ENCODE assay signal across 14 cellular contexts in the genomic region with DNA sequence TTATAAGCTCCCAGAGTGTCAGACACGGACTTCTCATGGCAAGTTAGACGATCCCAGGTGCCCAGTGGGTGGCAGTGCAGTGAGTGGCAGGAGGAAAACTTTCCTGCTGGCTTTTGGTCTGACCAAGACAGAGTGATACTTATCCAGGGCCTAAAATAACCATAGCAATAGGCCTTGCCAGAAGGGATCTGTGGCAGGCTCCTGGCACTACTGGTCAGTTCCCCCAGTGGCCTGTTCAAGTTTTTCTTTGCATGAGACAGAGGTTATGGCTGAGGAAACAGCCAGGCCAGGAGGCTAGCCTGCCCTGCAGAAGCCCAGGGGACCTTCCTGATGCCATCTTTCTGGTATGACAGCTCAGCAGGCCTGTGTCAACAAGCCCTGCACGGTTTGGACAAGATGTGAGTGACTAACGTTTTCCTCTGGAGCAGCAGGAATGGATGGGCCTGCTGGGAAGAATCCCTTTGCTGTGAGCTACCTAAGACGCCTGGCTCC. TPM values are rescaled to one million over a fixed set of nuclear protein-coding genes. Genes with fewer than 3 reads are reported as not detected.
DNase-seq lines count a peak whose midpoint lies in the region; ATAC-seq and TF ChIP-seq lines count a peak whose summit lies in the region.
"Had no signal": no experiment of that assay in that cellular context is flagged by ENCODE, and none has a peak within 500 bp of the region (broad histone marks: within the 10 kb centered on the region; RNA-seq: fewer than 3 reads in every experiment).

No MANE protein-coding gene starts in this region.

- peak overlapping the region; percentile 36 for H3K27ac ChIP-seq in mesodermal cell (ENCODE audit: low read depth, low read length, severe bottlenecking)
- H3K27ac ChIP-seq: heart right ventricle had no signal

- H3K36me3 ChIP-seq in MG63, result no peaks in the 10 kb centered on the region
- H3K36me3 ChIP-seq in mesodermal cell (ENCODE audit: control insufficient read depth, insufficient read depth, low read length), result peaks cover 8% of the 10 kb centered on the region

- peak overlapping the region; percentile 65 for H3K27ac Mint-ChIP-seq in MCF 10A (ENCODE audit: low read depth, unreplicated experiment)
- H3K27ac Mint-ChIP-seq: activated B cell treated with CpG ODN at 0.5 μM for 24 hours; activated naive CD8-positive, alpha-beta T cell treated with anti-CD3 and anti-CD28 coated beads, Interleukin-2, amount 10 ng/mL, durations not matched to agents 7 days and 5 days; stimulated activated effector memory CD8-positive, alpha-beta T cell treated with anti-CD3 and anti-CD28 coated beads, Interleukin-12 subunit alpha, Interleukin-12 subunit beta, amount 100 ng/mL, for 72 hours had no signal

- ATAC-seq in HG02610 (IDR thresholded peaks at IDR 0.05; ENCODE audit: unreplicated experiment) (no peak), GM21390 (IDR thresholded peaks at IDR 0.05; ENCODE audit: unreplicated experiment) (no peak)
- ATAC-seq: stimulated activated effector memory CD8-positive, alpha-beta T cell treated with anti-CD3 and anti-CD28 coated beads, Interleukin-12 subunit alpha, Interleukin-12 subunit beta, amount 100 ng/mL, for 72 hours had no signal

- peak; percentile 78 for DNase-seq in AG10803 (ENCODE audit: low read depth)
- peak; percentile 93 for DNase-seq in MG63
- peak; percentile 79 for DNase-seq in MCF 10A (ENCODE audit: unreplicated experiment)
- no peak for DNase-seq in NCI-H2107 treated with DMSO at 0.1 percent for 48 hours (lab: John Stamatoyannopoulos, UW; ENCODE audit: unreplicated experiment)
- DNase-seq in NCI-H446 (lab: John Stamatoyannopoulos, UW), result no peak
- DNase-seq: activated B cell treated with CpG ODN at 0.5 μM for 24 hours; activated naive CD8-positive, alpha-beta T cell treated with anti-CD3 and anti-CD28 coated beads, Interleukin-2, amount 10 ng/mL, durations not matched to agents 7 days and 5 days; DND-41; heart right ventricle; nucleus accumbens had no signal

- no peaks in the 10 kb centered on the region for H3K9me3 Mint-ChIP-seq in MCF 10A (ENCODE audit: unreplicated experiment)
- H3K9me3 Mint-ChIP-seq: activated B cell treated with CpG ODN at 0.5 μM for 24 hours; activated naive CD8-positive, alpha-beta T cell treated with anti-CD3 and anti-CD28 coated beads, Interleukin-2, amount 10 ng/mL, durations not matched to agents 7 days and 5 days; stimulated activated effector memory CD8-positive, alpha-beta T cell treated with anti-CD3 and anti-CD28 coated beads, Interleukin-12 subunit alpha, Interleukin-12 subunit beta, amount 100 ng/mL, for 72 hours had no signal

- CTCF ChIA-PET in MCF 10A (lab: Yijun Ruan, JAX), result interaction anchor here (0.7 to 7.6 kb wide), 16 partner anchors 9 to 473 kb away, joined by 3 to 151 read pairs (median 10); no protein-coding TSS in a partner anchor

- H3K9me3 ChIP-seq in MG63 (no peaks in the 10 kb centered on the region), mesodermal cell (ENCODE audit: control insufficient read depth, low read length) (no peaks in the 10 kb centered on the region)
- H3K9me3 ChIP-seq: heart right ventricle had no signal

- H3K4me3 ChIP-seq in AG10803 (ENCODE audit: low read length) (no peak overlapping the region), MG63 (no peak overlapping the region), mesodermal cell (ENCODE audit: extremely low read depth, insufficient read depth, low read length, poor library complexity, severe bottlenecking) (no peak overlapping the region)
- H3K4me3 ChIP-seq: heart right ventricle had no signal

- no peaks in the 10 kb centered on the region for H3K27me3 Mint-ChIP-seq in MCF 10A (ENCODE audit: insufficient read depth, unreplicated experiment)
- H3K27me3 Mint-ChIP-seq: activated B cell treated with CpG ODN at 0.5 μM for 24 hours; activated naive CD8-positive, alpha-beta T cell treated with anti-CD3 and anti-CD28 coated beads, Interleukin-2, amount 10 ng/mL, durations not matched to agents 7 days and 5 days had no signal

- no peak; the same call in 1 of the 2 replicates for TF ChIP-seq CTCF in AG10803 (conservative IDR thresholded peaks at IDR 0.05; ENCODE audit: low read length)
- no peak for TF ChIP-seq CTCF in MCF 10A (IDR thresholded peaks at IDR 0.05; ENCODE audit: unreplicated experiment)

- H3K36me3 Mint-ChIP-seq in MCF 10A (ENCODE audit: insufficient read depth, unreplicated experiment), result no peaks in the 10 kb centered on the region
- H3K36me3 Mint-ChIP-seq: stimulated activated effector memory CD8-positive, alpha-beta T cell treated with anti-CD3 and anti-CD28 coated beads, Interleukin-12 subunit alpha, Interleukin-12 subunit beta, amount 100 ng/mL, for 72 hours had no signal

- peaks cover 14% of the 10 kb centered on the region for H3K4me1 ChIP-seq in mesodermal cell (ENCODE audit: control insufficient read depth, insufficient read depth, low read length, poor library complexity, severe bottlenecking)

- H3K4me1 Mint-ChIP-seq in MCF 10A (ENCODE audit: insufficient read depth, unreplicated experiment), result peaks cover 32% of the 10 kb centered on the region
- H3K4me1 Mint-ChIP-seq: activated B cell treated with CpG ODN at 0.5 μM for 24 hours had no signal

- H3K4me3 Mint-ChIP-seq in MCF 10A (ENCODE audit: unreplicated experiment), result no peak overlapping the region
- H3K4me3 Mint-ChIP-seq: activated B cell treated with CpG ODN at 0.5 μM for 24 hours; activated naive CD8-positive, alpha-beta T cell treated with anti-CD3 and anti-CD28 coated beads, Interleukin-2, amount 10 ng/mL, durations not matched to agents 7 days and 5 days; stimulated activated effector memory CD8-positive, alpha-beta T cell treated with anti-CD3 and anti-CD28 coated beads, Interleukin-12 subunit alpha, Interleukin-12 subunit beta, amount 100 ng/mL, for 72 hours had no signal

- H3K27me3 ChIP-seq in MG63, result no peaks in the 10 kb centered on the region
- H3K27me3 ChIP-seq: heart right ventricle had no signal

- intact Hi-C loops in MCF 10A (cut with micrococcal nuclease), result no loop called here

- WGBS in mesodermal cell (ENCODE audit: insufficient coverage in 2 of 2), 2 experiments, result 67 to 68% methylated on average over 5 of the region's 5 CpGs

- POLR2A ChIA-PET in MCF 10A (lab: Yijun Ruan, JAX), result interaction anchor here (1.2 to 1.6 kb wide), 4 partner anchors 10 to 493 kb away, joined by 3 to 6 read pairs (median 4); no protein-coding TSS in a partner anchor

- no TSS peak for BruUV-seq in MCF 10A (replicated peaks; lab: Mats Ljungman, UMichigan)

RNA-seq across cellular contexts. Expression of a gene that starts 17.9 kb away (rescaled TPM):
- total RNA-seq in MG63 (2014; rRNA removed; shearing (Covaris generic); ENCODE audit: low replicate concordance), result not detected in 2 replicates
- total RNA-seq in MCF 10A (2022), result 4.0 and 7.4 TPM in 2 replicates
- polyA plus RNA-seq in mesodermal cell (2013, experiment 1 of 2), result 4.3 TPM
- 3.7 TPM for polyA plus RNA-seq in mesodermal cell (2013, experiment 2 of 2)

RNA-seq across cellular contexts. Expression of a gene that starts 44.1 kb away (rescaled TPM):
- 18.0 and 27.8 TPM in 2 replicates for total RNA-seq in MG63 (2014; rRNA removed; shearing (Covaris generic); ENCODE audit: low replicate concordance)
- 38.6 and 71.8 TPM in 2 replicates for total RNA-seq in MCF 10A (2022)
- polyA plus RNA-seq in mesodermal cell (2013, experiment 1 of 2), result 41.7 TPM
- 51.5 TPM for polyA plus RNA-seq in mesodermal cell (2013, experiment 2 of 2)

RNA-seq across cellular contexts. Expression of a gene that starts 58.4 kb away (rescaled TPM):
- total RNA-seq in MG63 (2014; rRNA removed; shearing (Covaris generic); ENCODE audit: low replicate concordance), result 27.3 and 30.7 TPM in 2 replicates
- total RNA-seq in MCF 10A (2022), result not detected in 2 replicates
- polyA plus RNA-seq in mesodermal cell (2013, experiment 1 of 2), result 47.9 TPM
- 35.6 TPM for polyA plus RNA-seq in mesodermal cell (2013, experiment 2 of 2)
- total RNA-seq: activated B cell treated with CpG ODN at 0.5 μM for 24 hours; activated naive CD8-positive, alpha-beta T cell treated with anti-CD3 and anti-CD28 coated beads, Interleukin-2, amount 10 ng/mL, durations not matched to agents 7 days and 5 days had no signal

Comparison
In these comparisons a context has a peak if more than half of its experiments do, and no peak if none do; other contexts are left out.
1. DNase-seq: peak in AG10803 (single experiment), MG63 (single experiment) and MCF 10A (single experiment); none in NCI-H2107 treated with DMSO at 0.1 percent for 48 hours (single experiment) and NCI-H446 (0 of 2).
2. RNA of a gene that starts 58.4 kb away (total RNA-seq): 27.3 to 30.7 TPM in MG63; not detected in MCF 10A; every median in the first group is over 10 times any median in the second.